ENCODE assay signal across 11 cellular contexts in the genomic region with DNA sequence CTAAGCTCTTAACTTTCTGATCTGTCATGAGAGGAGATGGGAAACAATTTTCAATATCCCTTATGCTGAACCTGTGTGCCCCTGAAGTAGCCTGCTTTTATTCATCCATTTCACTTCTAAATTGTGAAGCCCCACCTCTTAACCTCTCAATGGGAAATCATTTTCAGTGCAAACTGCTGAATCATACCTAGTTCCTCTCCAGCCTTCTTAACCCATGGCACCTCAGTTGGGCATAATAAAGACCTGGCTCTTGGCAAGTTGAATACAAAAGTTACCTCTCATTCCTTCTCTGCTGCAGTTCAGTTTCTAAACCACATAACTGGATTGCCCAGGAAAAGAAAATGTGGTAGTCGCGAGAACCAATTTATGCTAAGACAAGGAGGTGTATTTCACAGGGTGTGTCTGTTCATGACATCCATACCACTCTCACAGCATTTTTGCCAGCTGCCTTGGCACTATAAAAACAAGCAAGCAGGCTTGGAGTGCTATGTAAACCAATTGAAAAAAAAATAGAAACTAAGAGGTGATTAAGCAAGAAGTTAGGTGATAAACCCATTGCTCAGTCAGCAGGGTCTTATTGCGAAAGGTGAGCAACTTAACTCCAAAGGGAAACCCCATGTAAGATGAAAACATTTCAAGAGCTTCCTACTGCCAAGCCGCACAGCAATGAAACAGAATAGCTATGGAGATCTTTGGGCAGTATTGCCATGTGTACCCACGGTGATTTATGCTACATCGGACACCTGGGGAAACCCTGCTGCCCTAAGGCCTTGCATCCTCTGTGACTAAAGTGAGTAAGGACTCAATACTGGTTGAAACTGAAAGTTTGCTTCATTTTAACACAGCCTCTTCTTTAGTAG. TPM values are rescaled to one million over a fixed set of nuclear protein-coding genes. Genes with fewer than 3 reads are reported as not detected.
DNase-seq lines count a peak whose midpoint lies in the region; ATAC-seq and TF ChIP-seq lines count a peak whose summit lies in the region.
"Had no signal": no experiment of that assay in that cellular context is flagged by ENCODE, and none has a peak within 500 bp of the region (broad histone marks: within the 10 kb centered on the region; RNA-seq: fewer than 3 reads in every experiment).

No MANE protein-coding gene starts in this region.

- H3K36me3 ChIP-seq in left lung (peaks cover 0 to 2% of the 10 kb centered on the region in 2 donors), endodermal cell (ENCODE audit: control insufficient read depth, insufficient read depth, low read length) (no peaks in the 10 kb centered on the region)

- H3K4me1 ChIP-seq in left lung (peaks cover 0 to 4% of the 10 kb centered on the region in 2 donors), endodermal cell (ENCODE audit: control insufficient read depth, insufficient read depth, low read length) (no peaks in the 10 kb centered on the region)

- H3K27ac ChIP-seq in left lung (peak overlapping the region; percentile 57 to 65), endodermal cell (ENCODE audit: low read depth, low read length) (no peak overlapping the region)

- WGBS in endodermal cell (ENCODE audit: insufficient coverage in 1 of 2, insufficient read length in 1 of 2), 2 experiments = 92% methylated on average over 6 of the region's 6 CpGs; no CpG with 5 or more reads in 1 of the 2 experiments

- H3K9me3 ChIP-seq in left lung (no peaks in the 10 kb centered on the region), endodermal cell (ENCODE audit: control insufficient read depth, low read length) (no peaks in the 10 kb centered on the region)

- no peaks in the 10 kb centered on the region for H3K27me3 Mint-ChIP-seq in endodermal cell (ENCODE audit: insufficient read depth)
- H3K27me3 Mint-ChIP-seq: dendritic cell treated with granulocyte-macrophage colony-stimulating factor and Interleukin-4, amounts not matched to agents 40 ng/mL and 50 ng/mL, for 4 days; naive B cell had no signal

- no peak overlapping the region for H3K27ac Mint-ChIP-seq in endodermal cell
- H3K27ac Mint-ChIP-seq: dendritic cell treated with granulocyte-macrophage colony-stimulating factor and Interleukin-4, amounts not matched to agents 40 ng/mL and 50 ng/mL, for 4 days had no signal

- intact Hi-C loops in left lung (cut with DNase I) = no loop called here

- no peak overlapping the region for H3K9ac ChIP-seq in endodermal cell (ENCODE audit: extremely low read depth, low read length, poor library complexity, severe bottlenecking)

- H3K36me3 Mint-ChIP-seq in endodermal cell (ENCODE audit: low read depth) = no peaks in the 10 kb centered on the region
- H3K36me3 Mint-ChIP-seq: naive B cell had no signal

- ATAC-seq in GM18868 (IDR thresholded peaks at IDR 0.05; ENCODE audit: unreplicated experiment) (peak; percentile 97), HG02571 (IDR thresholded peaks at IDR 0.05; ENCODE audit: unreplicated experiment) (peak; percentile 97), left lung (peak; percentile 92)

- H3K9me3 Mint-ChIP-seq in endodermal cell = no peaks in the 10 kb centered on the region
- H3K9me3 Mint-ChIP-seq: dendritic cell treated with granulocyte-macrophage colony-stimulating factor and Interleukin-4, amounts not matched to agents 40 ng/mL and 50 ng/mL, for 4 days; naive B cell had no signal

- no peak overlapping the region for H3K4me3 Mint-ChIP-seq in endodermal cell
- H3K4me3 Mint-ChIP-seq: dendritic cell treated with granulocyte-macrophage colony-stimulating factor and Interleukin-4, amounts not matched to agents 40 ng/mL and 50 ng/mL, for 4 days; naive B cell had no signal

- TF ChIP-seq CTCF in left lung (IDR thresholded peaks at IDR 0.05) (no peak), endodermal cell (conservative IDR thresholded peaks at IDR 0.05) (no peak)

- H3K27me3 ChIP-seq in left lung (no peaks in the 10 kb centered on the region), endodermal cell (ENCODE audit: control insufficient read depth, insufficient read depth, low read length, poor library complexity, severe bottlenecking) (no peaks in the 10 kb centered on the region)

- H3K4me3 ChIP-seq in left lung = no peak overlapping the region
- no peak overlapping the region for H3K4me3 ChIP-seq in endodermal cell (ENCODE audit: low read length)

- in situ Hi-C loops in G401 (cut with HindIII; ENCODE audit: low sequenced_read_pairs) = no loop called here

- peaks cover 6% of the 10 kb centered on the region for H3K4me1 Mint-ChIP-seq in endodermal cell
- H3K4me1 Mint-ChIP-seq: naive B cell had no signal

- DNase-seq in HS-5 (ENCODE audit: low read depth) (peak; percentile 0), left lung (peak in 1 of 2 donors; percentile 41), endodermal cell (no peak), cerebellar nuclear complex (lab: John Stamatoyannopoulos, UW) (no peak), G401 (ENCODE audit: low spot score) (no peak)
- no peak for DNase-seq in stimulated activated CD8-positive, alpha-beta memory T cell treated with anti-CD3 and anti-CD28 coated beads, Interleukin-4, amount 100 ng/mL, for 48 hours
- DNase-seq: GDM1, naive B cell had no signal

RNA-seq across cellular contexts. Expression of gene DKK1, which starts 57.0 kb away (rescaled TPM):
- total RNA-seq in left lung (10 to 100 TPM; 10.5 to 36.0 TPM), endodermal cell (10 to 100 TPM; 12.0 to 28.9 TPM)
- polyA plus RNA-seq in endodermal cell (2013, experiment 1 of 2) = 62.6 TPM
- 53.1 TPM for polyA plus RNA-seq in endodermal cell (2013, experiment 2 of 2)
- total RNA-seq in G401 (2014; rRNA removed; shearing (Covaris generic)) = 932 and 934 TPM in 2 replicates

Comparison
In these comparisons a context has a peak if more than half of its experiments do, and no peak if none do; other contexts are left out.
1. RNA of gene DKK1, which starts 57.0 kb away (total RNA-seq): 932 to 934 TPM in G401; 10.5 to 36.0 TPM in left lung and 12.0 to 28.9 TPM in endodermal cell; every median in the first group is over 10 times any median in the second.
2. Peak in every context shown above with its lines, with median percentiles within 50 percentile points of each other: ATAC-seq.